1 cellular context compared by ENCODE assay signal in genomic region chr9:111610851-111611250, GRCh38.
TF ChIP-seq lines count a peak whose summit lies in the region.

No MANE protein-coding gene starts in this region.

TF ChIP-seq in liver, 16 proteins besides CTCF, POLR2A, EP300 and RAD21 (continued from another document):
- TF ChIP-seq MAX (IDR thresholded peaks at IDR 0.05) (no peak), TAF1 (conservative IDR thresholded peaks at IDR 0.05) (no peak)
